Comparison of ENCODE assay signal across 11 cellular contexts in the genomic region with DNA sequence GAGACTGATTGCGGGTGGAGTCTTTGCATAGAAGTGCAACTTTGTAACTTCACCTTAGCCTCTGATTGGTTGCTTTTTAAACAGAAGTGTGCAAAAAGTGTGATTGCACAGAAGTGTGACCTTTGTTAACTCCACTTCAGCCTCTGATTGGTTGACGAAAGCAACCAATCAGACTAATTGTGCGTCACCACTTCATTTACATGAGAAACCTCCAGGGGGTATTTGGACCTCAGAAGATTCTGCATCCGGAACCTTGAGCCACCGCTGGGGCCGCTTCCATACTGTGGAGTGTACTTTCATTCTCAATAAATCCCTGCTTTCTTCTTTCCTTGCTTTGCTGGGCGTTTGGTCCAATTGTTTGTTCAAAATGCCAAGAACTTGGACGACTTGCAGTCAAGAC. TPM values are rescaled to one million over a fixed set of nuclear protein-coding genes. Genes with fewer than 3 reads are reported as not detected.
A peak's percentile ranks its signal among the peaks of the same experiment; 100 is the strongest.
DNase-seq lines count a peak whose midpoint lies in the region; ATAC-seq and TF ChIP-seq lines count a peak whose summit lies in the region.
"Had no signal": no experiment of that assay in that cellular context is flagged by ENCODE, and none has a peak within 500 bp of the region (broad histone marks: within the 10 kb centered on the region; RNA-seq: fewer than 3 reads in every experiment).

No MANE protein-coding gene starts in this region.

- peaks cover 10 to 17% of the 10 kb centered on the region in 2 donors for H3K4me1 ChIP-seq in muscle layer of duodenum (ENCODE audit: control insufficient read depth in 1 of 2, insufficient read depth in 2 of 2, low read length in 2 of 2)

- H3K27ac ChIP-seq in 22Rv1, result peak overlapping the region; percentile 77
- H3K27ac ChIP-seq in muscle layer of duodenum (ENCODE audit: low read length), result peak overlapping the region; percentile 41

- H3K36me3 ChIP-seq in muscle layer of duodenum (ENCODE audit: control insufficient read depth in 1 of 2, insufficient read depth in 2 of 2, low read length in 2 of 2), result no peaks in the 10 kb centered on the region

- H3K4me1 Mint-ChIP-seq in activated T-helper 17 cell treated with anti-CD3 and anti-CD28 coated beads, Interleukin-2, amount 50 U/mL, for 72 hours, result peaks cover 35% of the 10 kb centered on the region

- no peaks in the 10 kb centered on the region for H3K9me3 ChIP-seq in muscle layer of duodenum (ENCODE audit: control insufficient read depth in 1 of 2, low read length in 2 of 2)

- ATAC-seq in GM19395 (IDR thresholded peaks at IDR 0.05; ENCODE audit: unreplicated experiment), result peak; percentile 31
- ATAC-seq in activated T-helper 17 cell treated with anti-CD3 and anti-CD28 coated beads, Interleukin-2, amount 50 U/mL, for 72 hours (replicated peaks), result no peak
- ATAC-seq in HG02763 (IDR thresholded peaks at IDR 0.05; ENCODE audit: unreplicated experiment), result no peak
- no peak for ATAC-seq in GM19467 (IDR thresholded peaks at IDR 0.05; ENCODE audit: unreplicated experiment)

- no peak for TF ChIP-seq CTCF in 22Rv1 (IDR thresholded peaks at IDR 0.05)

- H3K4me3 Mint-ChIP-seq in activated T-helper 17 cell treated with anti-CD3 and anti-CD28 coated beads, Interleukin-2, amount 50 U/mL, for 72 hours, result peak overlapping the region; percentile 97

- H3K27ac Mint-ChIP-seq in activated T-helper 17 cell treated with anti-CD3 and anti-CD28 coated beads, Interleukin-2, amount 50 U/mL, for 72 hours, result peak overlapping the region; percentile 95

- H3K27me3 Mint-ChIP-seq in activated T-helper 17 cell treated with anti-CD3 and anti-CD28 coated beads, Interleukin-2, amount 50 U/mL, for 72 hours, result no peaks in the 10 kb centered on the region

- H3K4me3 ChIP-seq in muscle layer of duodenum (ENCODE audit: low read depth in 1 of 2, low read length in 2 of 2), result no peak overlapping the region

- peaks cover 31% of the 10 kb centered on the region for H3K36me3 Mint-ChIP-seq in activated T-helper 17 cell treated with anti-CD3 and anti-CD28 coated beads, Interleukin-2, amount 50 U/mL, for 72 hours (ENCODE audit: low read depth)

- no peaks in the 10 kb centered on the region for H3K9me3 Mint-ChIP-seq in activated T-helper 17 cell treated with anti-CD3 and anti-CD28 coated beads, Interleukin-2, amount 50 U/mL, for 72 hours

- no peaks in the 10 kb centered on the region for H3K27me3 ChIP-seq in muscle layer of duodenum (ENCODE audit: low read depth, low read length)

- DNase-seq in NCI-H226, result no peak
- no peak for DNase-seq in activated effector memory CD4-positive, alpha-beta T cell treated with anti-CD3 and anti-CD28 coated beads, Interleukin-2, amount 50 U/mL, for 16 hours
- DNase-seq: activated CD4-positive, alpha-beta T cell treated with anti-CD3 and anti-CD28 coated beads, Interleukin-2, amount 50 U/mL, for 48 hours; GOT3; NCI-H1092 treated with DMSO at 0.1 percent for 48 hours had no signal

RNA-seq across cellular contexts. Expression of gene HECA, which starts 1.6 kb away (rescaled TPM):
- total RNA-seq in activated T-helper 17 cell treated with anti-CD3 and anti-CD28 coated beads, Interleukin-2, amount 50 U/mL, for 72 hours, result 10 to 100 TPM; 67.0 to 85.7 TPM
